In genomic region chr12:42090899-42091298, GRCh38 we compare ENCODE assay signal across 18 cellular contexts.
DNase-seq lines count a peak whose midpoint lies in the region; ATAC-seq and TF ChIP-seq lines count a peak whose summit lies in the region.
"Had no signal": no experiment of that assay in that cellular context is flagged by ENCODE, and none has a peak within 500 bp of the region (broad histone marks: within the 10 kb centered on the region; RNA-seq: fewer than 3 reads in every experiment).

No MANE protein-coding gene starts in this region.

- no peaks in the 10 kb centered on the region for H3K9me3 ChIP-seq in SK-N-MC (ENCODE audit: low read depth, low read length)
- H3K9me3 ChIP-seq: ascending aorta, sigmoid colon, thoracic aorta had no signal

- H3K4me3 ChIP-seq in SK-N-MC (no peak overlapping the region), fibroblast of pulmonary artery (replicated peaks; ENCODE audit: low read depth, low read length) (no peak overlapping the region), skeletal muscle cell (ENCODE audit: low read depth, low read length) (no peak overlapping the region)
- H3K4me3 ChIP-seq: ascending aorta, GM12878, sigmoid colon, thoracic aorta had no signal

- TF ChIP-seq CTCF in fibroblast of pulmonary artery (IDR thresholded peaks at IDR 0.05; ENCODE audit: low read length, missing control alignments) = no peak

- no peak overlapping the region for H3K9ac ChIP-seq in SK-N-MC (ENCODE audit: insufficient read length)

- H3K27ac ChIP-seq in SK-N-MC = peak overlapping the region; percentile 15
- H3K27ac ChIP-seq: ascending aorta, sigmoid colon, thoracic aorta had no signal

- H3K36me3 ChIP-seq in SK-N-MC (ENCODE audit: insufficient read depth, low read length) = peaks cover 17% of the 10 kb centered on the region
- H3K36me3 ChIP-seq: ascending aorta, thoracic aorta had no signal

- DNase-seq in GM04503 (ENCODE audit: low read depth) (peak; percentile 20), SK-N-MC (ENCODE audit: low read depth, low spot score) (no peak), fibroblast of pulmonary artery (ENCODE audit: low read depth) (peak; percentile 58), skeletal muscle cell (ENCODE audit: low read depth) (peak; percentile 22), NOMO-1 (lab: John Stamatoyannopoulos, UW; ENCODE audit: unreplicated experiment in 2 of 2) (no peak), NCI-H1092 treated with DMSO at 0.1 percent for 48 hours (lab: John Stamatoyannopoulos, UW) (no peak), DMS153 (lab: John Stamatoyannopoulos, UW) (no peak)
- DNase-seq: activated CD4-positive, CD25-positive, alpha-beta regulatory T cell treated with anti-CD3 and anti-CD28 coated beads, Interleukin-2, amount 50 U/mL, for 72 hours; activated T-cell treated with anti-CD3 and anti-CD28 coated beads, Interleukin-2, amount 50 U/mL, for 1 hour; GOT3; NCI-H1417 treated with DMSO at 0.1 percent for 48 hours; NCI-H526 treated with DMSO at 0.1 percent for 48 hours; sigmoid colon had no signal

- ATAC-seq in GM21526 (IDR thresholded peaks at IDR 0.05; ENCODE audit: low FRiP score, unreplicated experiment) = no peak
- ATAC-seq: GM12878, HepG2 had no signal

Comparison
In these comparisons a context has a peak if more than half of its experiments do, and no peak if none do; other contexts are left out.
1. DNase-seq: peak in GM04503 (single experiment), fibroblast of pulmonary artery (single experiment) and skeletal muscle cell (single experiment); none in SK-N-MC (single experiment), NOMO-1 (0 of 2), NCI-H1092 treated with DMSO at 0.1 percent for 48 hours (single experiment) and DMS153 (single experiment).